ENCODE assay signal across 8 cellular contexts in the genomic region with DNA sequence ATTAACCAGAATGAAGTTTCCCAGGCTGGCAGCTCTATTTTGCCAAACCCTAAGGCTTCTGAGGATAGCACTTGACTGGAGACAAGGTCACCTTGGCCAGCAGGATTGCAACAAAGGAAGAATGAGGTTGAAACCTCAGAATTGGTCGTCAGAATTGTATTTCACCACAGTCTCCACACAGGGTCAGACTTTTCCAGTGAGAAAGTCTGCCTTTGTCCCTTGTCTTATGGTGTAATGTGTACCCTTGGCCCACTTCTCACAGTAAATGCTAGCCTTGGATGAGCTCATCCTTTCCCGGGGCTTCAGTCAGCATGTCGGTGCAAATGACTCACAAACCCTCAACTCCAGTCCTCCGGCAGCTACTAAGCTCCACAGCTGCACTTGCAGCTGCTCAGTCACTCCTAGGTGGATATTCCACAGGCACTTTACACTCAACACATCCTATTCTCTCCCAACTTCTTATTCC. TPM values are rescaled to one million over a fixed set of nuclear protein-coding genes. Genes with fewer than 3 reads are reported as not detected.
DNase-seq lines count a peak whose midpoint lies in the region; ATAC-seq, FAIRE-seq and TF ChIP-seq lines count a peak whose summit lies in the region.

No MANE protein-coding gene starts in this region.

- H3K27me3 Mint-ChIP-seq in effector memory CD8-positive, alpha-beta T cell = no peaks in the 10 kb centered on the region

- H3K36me3 Mint-ChIP-seq in effector memory CD8-positive, alpha-beta T cell (ENCODE audit: insufficient read depth) = peaks cover 26% of the 10 kb centered on the region

- intact Hi-C loops in adrenal gland (cut with DNase I) = no loop called here
- intact Hi-C loops in sigmoid colon (cut with DNase I) = loop anchor here (5.0 kb wide), 3 partner anchors 142 to 602 kb away; no protein-coding TSS in a partner anchor

- no peak for FAIRE-seq in GM19239 (lab: Jason Lieb, UNC)

- 13 to 29% (median 18%) methylated on average over 3 to 4 of the region's 4 CpGs for WGBS in adrenal gland, 4 donors
- WGBS in sigmoid colon, 2 donors = 9 to 44% methylated on average over 4 of the region's 4 CpGs

- H3K27ac ChIP-seq in adrenal gland (peak overlapping the region; percentile 10 to 82 (median 70)), right atrium auricular region (peak overlapping the region; percentile 75 to 81), sigmoid colon (peak overlapping the region; percentile 71 to 93 (median 85))

- ATAC-seq in effector memory CD8-positive, alpha-beta T cell (replicated peaks) = no peak

- DNase-seq in EL (peak; percentile 98), M059J (ENCODE audit: low read depth) (peak; percentile 99), adrenal gland (peak; percentile 82 to 95 (median 94)), right atrium auricular region (ENCODE audit: low spot score) (peak; percentile 90), sigmoid colon (peak; percentile 94), GM19239 (ENCODE audit: insufficient read length, low spot score) (no peak)
- DNase-seq in effector memory CD8-positive, alpha-beta T cell = no peak
- no peak for DNase-seq in effector CD4-positive, alpha-beta T cell

- peak in 3 of 4 donors; percentile 42 to 77 (median 61) for TF ChIP-seq EP300 in sigmoid colon (IDR thresholded peaks at IDR 0.05)

- TF ChIP-seq CTCF in adrenal gland (IDR thresholded peaks at IDR 0.05) (peak in 5 of 6 experiments; percentile 21 to 48 (median 39)), right atrium auricular region (IDR thresholded peaks at IDR 0.05) (peak in 1 of 2 donors; percentile 52), sigmoid colon (IDR thresholded peaks at IDR 0.05) (no peak)

- no peak overlapping the region for H3K4me3 Mint-ChIP-seq in effector memory CD8-positive, alpha-beta T cell

- TF ChIP-seq POLR2A in adrenal gland (IDR thresholded peaks at IDR 0.05) (peak in 1 of 2 donors; percentile 70), sigmoid colon (IDR thresholded peaks at IDR 0.05) (no peak)

- no peak overlapping the region for H3K27ac Mint-ChIP-seq in effector memory CD8-positive, alpha-beta T cell

- H3K4me3 ChIP-seq in adrenal gland = no peak overlapping the region
- no peak overlapping the region for H3K4me3 ChIP-seq in right atrium auricular region
- no peak overlapping the region for H3K4me3 ChIP-seq in sigmoid colon

- peaks cover 10 to 18% of the 10 kb centered on the region in 2 donors for H3K4me1 ChIP-seq in adrenal gland (replicated peaks in 1 of 2)
- peaks cover 0 to 30% of the 10 kb centered on the region in 2 donors for H3K4me1 ChIP-seq in right atrium auricular region
- peaks cover 0 to 85% (median 61%) of the 10 kb centered on the region in 4 donors for H3K4me1 ChIP-seq in sigmoid colon

- H3K36me3 ChIP-seq in adrenal gland (replicated peaks in 1 of 2) (no peaks in the 10 kb centered on the region), right atrium auricular region (no peaks in the 10 kb centered on the region), sigmoid colon (peaks cover 0 to 8% (median 0%) of the 10 kb centered on the region in 4 donors)

- H3K27me3 ChIP-seq in adrenal gland (no peaks in the 10 kb centered on the region), right atrium auricular region (no peaks in the 10 kb centered on the region), sigmoid colon (no peaks in the 10 kb centered on the region)

- peaks cover 0 to 2% of the 10 kb centered on the region in 2 donors for H3K4me1 Mint-ChIP-seq in effector memory CD8-positive, alpha-beta T cell (ENCODE audit: low read depth in 2 of 2)

- H3K9me3 ChIP-seq in adrenal gland (replicated peaks in 1 of 3) = no peaks in the 10 kb centered on the region
- no peaks in the 10 kb centered on the region for H3K9me3 ChIP-seq in right atrium auricular region
- H3K9me3 ChIP-seq in sigmoid colon = no peaks in the 10 kb centered on the region

- no peaks in the 10 kb centered on the region for H3K9me3 Mint-ChIP-seq in effector memory CD8-positive, alpha-beta T cell

RNA-seq across cellular contexts. Expression of a gene that starts 19.7 kb away (rescaled TPM):
- total RNA-seq in M059J (2014; rRNA removed; shearing (Covaris generic)) = 291 and 378 TPM in 2 replicates
- total RNA-seq in adrenal gland (100 to 1,000 TPM in 6 of 8 donors, 10 to 100 TPM in 2; 93.6 to 479 (median 116) TPM), right atrium auricular region (100 to 1,000 TPM; 109 TPM), sigmoid colon (100 to 1,000 TPM in 1 of 4 donors, 10 to 100 TPM in 3; 78.1 to 113 (median 90.4) TPM)
- polyA plus RNA-seq in adrenal gland (100 to 1,000 TPM in 1 of 3 donors, 10 to 100 TPM in 2; 47.1 to 407 (median 84.1) TPM), sigmoid colon (100 to 1,000 TPM in 1 of 3 donors, 10 to 100 TPM in 2; 59.2 to 102 (median 61.9) TPM)

Comparison
In these comparisons a context has a peak if more than half of its experiments do, and no peak if none do; other contexts are left out.
1. DNase-seq: peak in EL (single experiment), M059J (single experiment), adrenal gland (7 of 7), right atrium auricular region (single experiment) and sigmoid colon (single experiment); none in effector memory CD8-positive, alpha-beta T cell (0 of 3), GM19239 (single experiment) and effector CD4-positive, alpha-beta T cell (single experiment).
2. CTCF ChIP-seq: peak in adrenal gland (5 of 6); none in sigmoid colon (0 of 4).
3. Peak in every context shown above with its lines, with median percentiles within 50 percentile points of each other: H3K27ac ChIP-seq.